ENCODE assay signal across 1 cellular context in genomic region chr1:6471086-6471841, GRCh38.
TF ChIP-seq lines count a peak whose summit lies in the region.

No MANE protein-coding gene starts in this region.

TF ChIP-seq in H1, 55 proteins besides CTCF, POLR2A, EP300 and RAD21:
- TF ChIP-seq SAP30 (IDR thresholded peaks at IDR 0.05; ENCODE audit: insufficient read depth, insufficient replicate concordance, low read length) (no peak), TAF1 (IDR thresholded peaks at IDR 0.05; ENCODE audit: low read depth, low read length) (0 out of 2 replicates have a peak, but pooled peaks have one; percentile 34), KDM4A (IDR thresholded peaks at IDR 0.05; ENCODE audit: low read depth, low read length, severe bottlenecking) (peak; percentile 48)
